17 cellular contexts compared by ENCODE assay signal in genomic region chr5:112202694-112203093, GRCh38.
DNase-seq lines count a peak whose midpoint lies in the region; ATAC-seq and TF ChIP-seq lines count a peak whose summit lies in the region.
"Had no signal": no experiment of that assay in that cellular context is flagged by ENCODE, and none has a peak within 500 bp of the region (broad histone marks: within the 10 kb centered on the region; RNA-seq: fewer than 3 reads in every experiment).

No MANE protein-coding gene starts in this region.

- no peak overlapping the region for H3K27ac Mint-ChIP-seq in activated T-helper 17 cell treated with anti-CD3 and anti-CD28 coated beads, Interleukin-2, amount 50 U/mL, for 72 hours
- H3K27ac Mint-ChIP-seq in activated naive CD8-positive, alpha-beta T cell treated with anti-CD3 and anti-CD28 coated beads, Interleukin-2, amount 50 U/mL, for 24 hours: no peak overlapping the region
- H3K27ac Mint-ChIP-seq: B cell; CD8-positive, alpha-beta T cell had no signal

- no peak for DNase-seq in foreskin keratinocyte
- no peak for DNase-seq in NCI-H69 (lab: John Stamatoyannopoulos, UW)
- no peak for DNase-seq in putamen (ENCODE audit: low spot score)
- no peak for DNase-seq in activated naive CD8-positive, alpha-beta T cell treated with anti-CD3 and anti-CD28 coated beads, Interleukin-2, amount 50 U/mL, for 24 hours
- DNase-seq: CD8-positive, alpha-beta T cell; COR-L47; DMS153; DMS79 treated with DMSO at 0.1 percent for 48 hours; GDM1; GOT3; H9; IMR-90 had no signal

- no peaks in the 10 kb centered on the region for H3K9me3 Mint-ChIP-seq in activated T-helper 17 cell treated with anti-CD3 and anti-CD28 coated beads, Interleukin-2, amount 50 U/mL, for 72 hours
- no peaks in the 10 kb centered on the region for H3K9me3 Mint-ChIP-seq in activated naive CD8-positive, alpha-beta T cell treated with anti-CD3 and anti-CD28 coated beads, Interleukin-2, amount 50 U/mL, for 24 hours
- H3K9me3 Mint-ChIP-seq: CD8-positive, alpha-beta T cell; H9 had no signal

- ATAC-seq in GM18868 (IDR thresholded peaks at IDR 0.05; ENCODE audit: unreplicated experiment) (peak; percentile 43), GM21786 (IDR thresholded peaks at IDR 0.05; ENCODE audit: unreplicated experiment) (peak; percentile 55), foreskin keratinocyte (peak; percentile 70)
- ATAC-seq in activated T-helper 17 cell treated with anti-CD3 and anti-CD28 coated beads, Interleukin-2, amount 50 U/mL, for 72 hours (replicated peaks): peak; percentile 52
- ATAC-seq in activated naive CD8-positive, alpha-beta T cell treated with anti-CD3 and anti-CD28 coated beads, Interleukin-2, amount 50 U/mL, for 24 hours: no peak
- ATAC-seq: CD8-positive, alpha-beta T cell had no signal

- no peak overlapping the region for H3K27ac ChIP-seq in foreskin keratinocyte

- no peaks in the 10 kb centered on the region for H3K36me3 Mint-ChIP-seq in activated T-helper 17 cell treated with anti-CD3 and anti-CD28 coated beads, Interleukin-2, amount 50 U/mL, for 72 hours (ENCODE audit: low read depth)
- H3K36me3 Mint-ChIP-seq in activated naive CD8-positive, alpha-beta T cell treated with anti-CD3 and anti-CD28 coated beads, Interleukin-2, amount 50 U/mL, for 24 hours (ENCODE audit: low read depth): no peaks in the 10 kb centered on the region
- H3K36me3 Mint-ChIP-seq: CD14-positive monocyte; CD8-positive, alpha-beta T cell had no signal

- H3K27me3 ChIP-seq in foreskin keratinocyte: no peaks in the 10 kb centered on the region

- no peaks in the 10 kb centered on the region for H3K4me1 Mint-ChIP-seq in activated T-helper 17 cell treated with anti-CD3 and anti-CD28 coated beads, Interleukin-2, amount 50 U/mL, for 72 hours
- peaks cover 1% of the 10 kb centered on the region for H3K4me1 Mint-ChIP-seq in activated naive CD8-positive, alpha-beta T cell treated with anti-CD3 and anti-CD28 coated beads, Interleukin-2, amount 50 U/mL, for 24 hours
- H3K4me1 Mint-ChIP-seq: B cell had no signal

- H3K27me3 Mint-ChIP-seq in activated T-helper 17 cell treated with anti-CD3 and anti-CD28 coated beads, Interleukin-2, amount 50 U/mL, for 72 hours: peaks cover 48% of the 10 kb centered on the region
- peaks cover 60% of the 10 kb centered on the region for H3K27me3 Mint-ChIP-seq in activated naive CD8-positive, alpha-beta T cell treated with anti-CD3 and anti-CD28 coated beads, Interleukin-2, amount 50 U/mL, for 24 hours

- no peak overlapping the region for H3K4me3 Mint-ChIP-seq in activated T-helper 17 cell treated with anti-CD3 and anti-CD28 coated beads, Interleukin-2, amount 50 U/mL, for 72 hours
- H3K4me3 Mint-ChIP-seq in activated naive CD8-positive, alpha-beta T cell treated with anti-CD3 and anti-CD28 coated beads, Interleukin-2, amount 50 U/mL, for 24 hours: no peak overlapping the region
- H3K4me3 Mint-ChIP-seq: B cell; CD14-positive monocyte; CD8-positive, alpha-beta T cell; H9 had no signal

- no peaks in the 10 kb centered on the region for H3K4me1 ChIP-seq in foreskin keratinocyte

- no peak for TF ChIP-seq CTCF in foreskin keratinocyte (conservative IDR thresholded peaks at IDR 0.05)
